Comparison of ENCODE assay signal across 18 cellular contexts in the genomic region with DNA sequence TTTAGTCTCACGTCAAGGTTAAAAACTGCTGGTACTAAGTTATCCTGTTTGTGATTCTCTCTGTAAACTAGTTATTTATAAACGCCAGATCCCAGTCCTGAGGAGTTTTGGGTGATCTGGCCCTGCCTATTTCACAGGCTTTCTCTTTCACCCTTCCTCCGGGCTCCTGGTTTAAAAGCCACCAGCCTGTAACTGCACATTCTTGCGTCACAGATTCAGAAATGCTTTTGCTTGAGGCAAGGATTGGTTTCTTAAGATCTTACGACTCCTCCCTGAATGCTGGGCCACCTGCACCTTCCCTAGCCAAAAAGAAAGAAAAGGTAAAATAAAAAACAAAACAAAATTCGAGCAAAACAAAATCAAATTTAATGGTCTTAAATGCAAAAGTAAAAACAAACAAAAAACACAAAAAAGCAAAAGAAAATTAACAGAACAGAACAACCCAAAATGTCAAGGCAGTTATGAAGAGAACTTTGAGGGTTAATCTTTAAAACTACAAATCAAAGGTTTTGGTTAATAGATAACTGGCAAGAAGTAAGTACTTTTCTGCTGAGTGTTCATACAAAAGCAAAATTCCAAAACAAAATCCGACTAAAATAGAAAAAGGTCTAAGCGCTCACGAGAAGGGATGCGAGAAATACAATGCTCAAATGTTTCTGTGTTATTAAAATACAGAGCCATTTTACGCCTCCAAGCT. TPM values are rescaled to one million over a fixed set of nuclear protein-coding genes. Genes with fewer than 3 reads are reported as not detected.
DNase-seq lines count a peak whose midpoint lies in the region; ATAC-seq and TF ChIP-seq lines count a peak whose summit lies in the region.
"Had no signal": no experiment of that assay in that cellular context is flagged by ENCODE, and none has a peak within 500 bp of the region (broad histone marks: within the 10 kb centered on the region; RNA-seq: fewer than 3 reads in every experiment).

No MANE protein-coding gene starts in this region.

- H3K27me3 Mint-ChIP-seq in activated naive CD8-positive, alpha-beta T cell: no peaks in the 10 kb centered on the region
- no peaks in the 10 kb centered on the region for H3K27me3 Mint-ChIP-seq in activated naive CD8-positive, alpha-beta T cell treated with anti-CD3 and anti-CD28 coated beads, Interleukin-2, amount 50 U/mL, for 24 hours
- H3K27me3 Mint-ChIP-seq in type B pancreatic cell: no peaks in the 10 kb centered on the region
- H3K27me3 Mint-ChIP-seq: IgD-negative memory B cell had no signal

- no peaks in the 10 kb centered on the region for H3K4me1 Mint-ChIP-seq in activated naive CD8-positive, alpha-beta T cell (ENCODE audit: low read depth)
- H3K4me1 Mint-ChIP-seq in activated naive CD8-positive, alpha-beta T cell treated with anti-CD3 and anti-CD28 coated beads, Interleukin-2, amount 50 U/mL, for 24 hours: peaks cover 9% of the 10 kb centered on the region
- peaks cover 6% of the 10 kb centered on the region for H3K4me1 Mint-ChIP-seq in type B pancreatic cell (ENCODE audit: unreplicated experiment)
- H3K4me1 Mint-ChIP-seq: IgD-negative memory B cell had no signal

- H3K4me3 Mint-ChIP-seq in activated naive CD8-positive, alpha-beta T cell: no peak overlapping the region
- H3K4me3 Mint-ChIP-seq in activated naive CD8-positive, alpha-beta T cell treated with anti-CD3 and anti-CD28 coated beads, Interleukin-2, amount 50 U/mL, for 24 hours: no peak overlapping the region
- H3K4me3 Mint-ChIP-seq in type B pancreatic cell: peak overlapping the region; percentile 35
- H3K4me3 Mint-ChIP-seq: H9 had no signal

- no peaks in the 10 kb centered on the region for H3K9me3 ChIP-seq in right lobe of liver

- H3K27me3 ChIP-seq in right lobe of liver: no peaks in the 10 kb centered on the region

- 23% methylated on average over 11 of the region's 11 CpGs for WGBS in right lobe of liver (ENCODE audit: insufficient coverage, low coverage, low lambda C conversion rate, missing lambda C conversion rate)

- no peak for TF ChIP-seq POLR2A in right lobe of liver (IDR thresholded peaks at IDR 0.05)

- DNase-seq in activated naive CD8-positive, alpha-beta T cell treated with anti-CD3 and anti-CD28 coated beads, Interleukin-2, amount 50 U/mL, for 24 hours: no peak
- peak; percentile 63 for DNase-seq in epithelial cell of proximal tubule (ENCODE audit: low read depth)
- DNase-seq in right lobe of liver: no peak
- no peak for DNase-seq in type B pancreatic cell (ENCODE audit: extremely low spot score, unreplicated experiment)
- DNase-seq in kidney glomerular epithelial cell (lab: John Stamatoyannopoulos, UW): no peak
- DNase-seq in D341Med (ENCODE audit: low spot score): no peak
- DNase-seq in NCI-H82 treated with DMSO at 0.1 percent for 48 hours (lab: John Stamatoyannopoulos, UW; ENCODE audit: unreplicated experiment): no peak
- DNase-seq: H9, NCI-H1092, NCI-H2107, NCI-H345, NCI-H69, PC-9 had no signal

- no peaks in the 10 kb centered on the region for H3K36me3 Mint-ChIP-seq in activated naive CD8-positive, alpha-beta T cell
- peaks cover 17% of the 10 kb centered on the region for H3K36me3 Mint-ChIP-seq in activated naive CD8-positive, alpha-beta T cell treated with anti-CD3 and anti-CD28 coated beads, Interleukin-2, amount 50 U/mL, for 24 hours (ENCODE audit: low read depth)
- peaks cover 23% of the 10 kb centered on the region for H3K36me3 Mint-ChIP-seq in type B pancreatic cell
- H3K36me3 Mint-ChIP-seq: IgD-negative memory B cell had no signal

- peaks cover 0 to 36% (median 5%) of the 10 kb centered on the region in 4 donors for H3K36me3 ChIP-seq in right lobe of liver

- H3K27ac Mint-ChIP-seq in activated naive CD8-positive, alpha-beta T cell: peak overlapping the region; percentile 54
- no peak overlapping the region for H3K27ac Mint-ChIP-seq in activated naive CD8-positive, alpha-beta T cell treated with anti-CD3 and anti-CD28 coated beads, Interleukin-2, amount 50 U/mL, for 24 hours
- peak overlapping the region; percentile 86 for H3K27ac Mint-ChIP-seq in type B pancreatic cell
- H3K27ac Mint-ChIP-seq: IgD-negative memory B cell had no signal

- H3K4me3 ChIP-seq in epithelial cell of proximal tubule (ENCODE audit: low read depth, low read length) (peak overlapping the region; percentile 13), right lobe of liver (peak overlapping the region in 1 of 3 donors; percentile 4)
- H3K4me3 ChIP-seq: PC-9 had no signal

- H3K27ac ChIP-seq in right lobe of liver: peak overlapping the region in 2 of 3 donors; percentile 61 to 66
- H3K27ac ChIP-seq: C4-2B, PC-9 had no signal

- ATAC-seq in activated naive CD8-positive, alpha-beta T cell treated with anti-CD3 and anti-CD28 coated beads, Interleukin-2, amount 50 U/mL, for 24 hours: no peak
- ATAC-seq in right lobe of liver: peak in 3 of 4 donors; percentile 23 to 51 (median 42)
- ATAC-seq: Right ventricle myocardium inferior had no signal

- TF ChIP-seq CTCF in epithelial cell of proximal tubule (conservative IDR thresholded peaks at IDR 0.05; ENCODE audit: low read depth, low read length) (no peak), right lobe of liver (IDR thresholded peaks at IDR 0.05) (no peak), type B pancreatic cell (conservative IDR thresholded peaks at IDR 0.05) (no peak)

- H3K4me1 ChIP-seq in right lobe of liver: peaks cover 0 to 20% (median 9%) of the 10 kb centered on the region in 4 donors

- intact Hi-C loops in right lobe of liver (cut with DNase I): no loop called here

- no peaks in the 10 kb centered on the region for H3K9me3 Mint-ChIP-seq in activated naive CD8-positive, alpha-beta T cell (ENCODE audit: low read depth)
- H3K9me3 Mint-ChIP-seq in activated naive CD8-positive, alpha-beta T cell treated with anti-CD3 and anti-CD28 coated beads, Interleukin-2, amount 50 U/mL, for 24 hours: no peaks in the 10 kb centered on the region
- H3K9me3 Mint-ChIP-seq in type B pancreatic cell: no peaks in the 10 kb centered on the region
- H3K9me3 Mint-ChIP-seq: H9, IgD-negative memory B cell had no signal

RNA-seq across cellular contexts. Expression of a gene that starts 18.6 kb away (rescaled TPM):
- total RNA-seq in epithelial cell of proximal tubule (39.0 and 108 TPM in 2 replicates), right lobe of liver (10 to 100 TPM; 26.1 to 41.7 (median 36.9) TPM), type B pancreatic cell (ENCODE audit: low replicate concordance) (73.7 and 80.4 TPM in 2 replicates)

RNA-seq across cellular contexts. Expression of a gene that starts 36.1 kb away (rescaled TPM):
- 12.4 and 42.8 TPM in 2 replicates for total RNA-seq in epithelial cell of proximal tubule
- total RNA-seq in right lobe of liver: under 1 TPM in 2 of 6 experiments, not detected in 4; 0.18 to 0.49 TPM
- 50.0 and 57.8 TPM in 2 replicates for total RNA-seq in type B pancreatic cell (ENCODE audit: low replicate concordance)

RNA-seq across cellular contexts. Expression of a gene that starts 41.9 kb away (rescaled TPM):
- total RNA-seq in epithelial cell of proximal tubule (29.1 and 34.2 TPM in 2 replicates), right lobe of liver (1 to 10 TPM; 3.5 to 7.8 (median 5.2) TPM), type B pancreatic cell (ENCODE audit: low replicate concordance) (13.7 and 15.0 TPM in 2 replicates)

RNA-seq across cellular contexts. Expression of a gene that starts 43.4 kb away (rescaled TPM):
- total RNA-seq in epithelial cell of proximal tubule: 28.6 and 69.6 TPM in 2 replicates
- total RNA-seq in right lobe of liver: 10 to 100 TPM; 25.3 to 33.6 (median 30.3) TPM
- total RNA-seq in type B pancreatic cell (ENCODE audit: low replicate concordance): 92.1 and 124 TPM in 2 replicates

RNA-seq across cellular contexts. Expression of a gene that starts 47.4 kb away (rescaled TPM):
- total RNA-seq in epithelial cell of proximal tubule (1.6 and 16.8 TPM in 2 replicates), right lobe of liver (1 to 10 TPM in 3 of 6 experiments, under 1 TPM in 3; 0.42 to 2.9 (median 1.3) TPM), type B pancreatic cell (ENCODE audit: low replicate concordance) (1.1 and 2.4 TPM in 2 replicates)
- total RNA-seq: A172 had no signal
